ENCODE assay signal across 9 cellular contexts in the genomic region with DNA sequence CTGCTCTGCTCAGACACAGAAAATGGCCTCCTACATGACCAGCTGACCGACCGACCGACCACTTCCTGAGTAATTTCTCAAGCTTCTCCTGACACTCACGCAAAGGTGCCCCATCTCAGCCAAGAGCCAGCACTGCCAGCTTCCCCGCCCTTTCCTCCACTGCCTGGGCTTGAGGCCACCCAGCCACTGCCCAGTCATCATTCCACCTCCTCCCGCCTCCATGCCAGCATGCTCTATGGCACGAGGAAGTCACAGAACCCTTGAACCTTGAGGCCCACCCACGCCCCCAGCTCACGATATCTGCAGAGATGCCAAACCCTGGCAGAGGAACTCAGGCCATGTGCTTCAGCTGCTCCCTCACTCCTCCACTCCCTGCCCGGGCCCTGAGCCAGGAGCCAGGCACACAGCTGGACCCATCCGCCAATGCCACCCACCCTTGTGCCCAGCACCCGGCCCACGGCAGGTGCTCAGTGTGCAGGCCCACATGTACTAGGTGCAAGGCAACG. TPM values are rescaled to one million over a fixed set of nuclear protein-coding genes. Genes with fewer than 3 reads are reported as not detected.
A peak's percentile ranks its signal among the peaks of the same experiment; 100 is the strongest.
DNase-seq lines count a peak whose midpoint lies in the region; ATAC-seq and TF ChIP-seq lines count a peak whose summit lies in the region.
"Had no signal": no experiment of that assay in that cellular context is flagged by ENCODE, and none has a peak within 500 bp of the region (broad histone marks: within the 10 kb centered on the region; RNA-seq: fewer than 3 reads in every experiment).

No MANE protein-coding gene starts in this region.

- ATAC-seq in GM18909 (IDR thresholded peaks at IDR 0.05; ENCODE audit: poor library complexity, unreplicated experiment) (no peak), HG02763 (IDR thresholded peaks at IDR 0.05; ENCODE audit: unreplicated experiment) (no peak)

- DNase-seq in GM23248 (peak; percentile 66), RPMI7951 (ENCODE audit: low read depth) (peak; percentile 58), foreskin fibroblast (peak; percentile 40 to 62), renal cortical epithelial cell (ENCODE audit: low read depth) (peak; percentile 36), NCI-H774 (lab: John Stamatoyannopoulos, UW) (no peak), NCI-H2107 (lab: John Stamatoyannopoulos, UW) (no peak)
- DNase-seq: small intestine had no signal

- H3K4me3 ChIP-seq in GM23248 (no peak overlapping the region), foreskin fibroblast (ENCODE audit: low read depth in 1 of 2, low read length in 2 of 2) (no peak overlapping the region)

- H3K4me1 ChIP-seq in GM23248 (ENCODE audit: insufficient read depth): peaks cover 9% of the 10 kb centered on the region; the same call in 1 of the 2 replicates

- in situ Hi-C loops in GM23248 (cut with MboI): no loop called here

- no peaks in the 10 kb centered on the region for H3K36me3 ChIP-seq in GM23248 (ENCODE audit: low read depth)

- H3F3A ChIP-seq in GM23248 (ENCODE audit: insufficient read depth): no peaks in the 10 kb centered on the region

- peaks cover 28% of the 10 kb centered on the region for H3K79me2 ChIP-seq in GM23248 (ENCODE audit: insufficient read depth)

- no peak for TF ChIP-seq CTCF in foreskin fibroblast (IDR thresholded peaks at IDR 0.05; ENCODE audit: low read depth, low read length)

- 64 to 68% methylated on average over 14 of the region's 14 CpGs for WGBS in GM23248 (ENCODE audit: low coverage in 1 of 2, low lambda C conversion rate in 2 of 2, missing lambda C conversion rate in 2 of 2), 2 experiments

- 0 out of 2 replicates have a peak overlapping the region, but pooled peaks have one; percentile 28 for H3K27ac ChIP-seq in GM23248

- H3K9me2 ChIP-seq in GM23248 (ENCODE audit: insufficient read depth): no peaks in the 10 kb centered on the region

- no peak overlapping the region for H2AFZ ChIP-seq in GM23248

- no peaks in the 10 kb centered on the region for H3K27me3 ChIP-seq in GM23248 (replicated peaks; ENCODE audit: insufficient read depth)

- H4K20me1 ChIP-seq in GM23248 (ENCODE audit: insufficient read depth): no peaks in the 10 kb centered on the region

- no peak overlapping the region for H3K4me2 ChIP-seq in GM23248 (ENCODE audit: unreplicated experiment)

- no peaks in the 10 kb centered on the region for H3K9me3 ChIP-seq in GM23248 (ENCODE audit: low read depth)

- H3K9ac ChIP-seq in GM23248: no peak overlapping the region

RNA-seq across cellular contexts. Expression of a gene that starts 14.0 kb away (rescaled TPM):
- 49.2 and 50.9 TPM in 2 replicates for total RNA-seq in GM23248 (2014; rRNA removed; shearing (Covaris generic))
- 8.5 and 8.6 TPM in 2 replicates for polyA plus RNA-seq in GM23248 (2016; fragmentation: Nextera tagmentation; extraction: Ambion mirVana)
- total RNA-seq in RPMI7951 (2014; rRNA removed; shearing (Covaris generic)): 24.0 and 29.2 TPM in 2 replicates
- total RNA-seq in renal cortical epithelial cell: 40.5 and 55.4 TPM in 2 replicates

RNA-seq across cellular contexts. Expression of a gene that starts 58.0 kb away (rescaled TPM):
- not detected in 2 replicates for total RNA-seq in GM23248 (2014; rRNA removed; shearing (Covaris generic))
- polyA plus RNA-seq in GM23248 (2016; fragmentation: Nextera tagmentation; extraction: Ambion mirVana): not detected in 2 replicates
- total RNA-seq in RPMI7951 (2014; rRNA removed; shearing (Covaris generic)): not detected in 2 replicates
- not detected in 2 replicates for total RNA-seq in renal cortical epithelial cell

Comparison
In these comparisons a context has a peak if more than half of its experiments do, and no peak if none do; other contexts are left out.
1. DNase-seq: peak in GM23248 (single experiment), RPMI7951 (single experiment), foreskin fibroblast (2 of 2) and renal cortical epithelial cell (single experiment); none in NCI-H774 (single experiment) and NCI-H2107 (single experiment).